8 cellular contexts compared by ENCODE assay signal in genomic region chr6:150720774-150721233, GRCh38.
DNase-seq lines count a peak whose midpoint lies in the region; ATAC-seq, FAIRE-seq and TF ChIP-seq lines count a peak whose summit lies in the region.

No MANE protein-coding gene starts in this region.

- TF ChIP-seq CTCF in GM12874 (IDR thresholded peaks at IDR 0.05; ENCODE audit: insufficient read depth, low read depth, low read length) (0 out of 2 replicates have a peak, but pooled peaks have one; percentile 5), omental fat pad (IDR thresholded peaks at IDR 0.05) (no peak)

- ATAC-seq in GM21390 (IDR thresholded peaks at IDR 0.05; ENCODE audit: unreplicated experiment) (peak; percentile 98), HG03521 (IDR thresholded peaks at IDR 0.05; ENCODE audit: unreplicated experiment) (peak; percentile 99), omental fat pad (ENCODE audit: low FRiP score) (no peak)

- DNase-seq in SW480 (ENCODE audit: low spot score) (peak; percentile 60), kidney glomerular epithelial cell (lab: John Stamatoyannopoulos, UW) (peak; percentile 81), SKM-1 treated with dmso at 0.1 percent for 144 hours (lab: John Stamatoyannopoulos, UW; ENCODE audit: unreplicated experiment) (no peak), omental fat pad (ENCODE audit: low spot score) (no peak), HTR-8/SVneo (ENCODE audit: insufficient read length, low spot score) (no peak)

- no peak for FAIRE-seq in HTR-8/SVneo (lab: Jason Lieb, UNC)

Comparison
In these comparisons a context has a peak if more than half of its experiments do, and no peak if none do; other contexts are left out.
1. DNase-seq: peak in SW480 (single experiment) and kidney glomerular epithelial cell (single experiment); none in SKM-1 treated with dmso at 0.1 percent for 144 hours (single experiment), omental fat pad (single experiment) and HTR-8/SVneo (single experiment).